In the genomic region with DNA sequence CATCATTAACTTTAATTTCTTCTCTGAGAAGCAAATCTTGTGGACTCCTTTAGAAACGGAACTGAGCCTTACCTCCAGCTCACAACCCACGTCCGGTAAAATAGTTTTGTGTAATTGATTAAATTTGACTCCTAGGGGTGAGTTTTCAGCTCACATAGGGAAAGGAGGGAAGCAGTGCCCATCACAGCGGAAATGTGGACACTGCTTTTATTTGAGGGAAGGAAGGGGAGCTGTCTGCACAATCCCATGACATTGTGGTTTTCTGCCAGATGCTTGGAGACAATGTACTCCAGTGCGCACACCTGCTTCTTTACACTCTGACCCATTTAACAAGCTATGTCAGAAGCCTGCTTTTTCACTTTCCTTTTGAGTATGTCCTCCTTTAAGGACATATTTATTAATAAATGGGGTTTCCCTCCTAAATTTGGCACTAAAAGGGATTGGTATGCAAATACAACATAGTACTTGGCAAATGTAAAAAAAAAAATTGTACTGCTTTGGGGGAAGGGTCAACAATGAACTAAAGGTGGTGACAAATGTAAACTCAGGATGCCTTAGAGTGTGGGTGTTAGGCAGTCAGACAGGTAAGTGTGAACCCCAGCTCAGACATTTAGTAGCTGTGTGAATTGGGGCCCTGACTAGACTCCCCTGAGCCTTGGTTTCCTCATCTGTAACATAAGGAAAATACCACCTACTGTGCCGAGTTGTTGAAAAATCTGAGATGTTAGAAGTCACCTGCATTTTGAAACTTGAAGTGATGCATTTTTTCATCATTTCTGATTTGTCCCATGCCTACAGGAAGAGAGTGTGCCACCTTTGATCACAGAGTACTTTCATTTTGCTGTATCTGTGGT, we compare ENCODE assay signal across 8 cellular contexts.
DNase-seq lines count a peak whose midpoint lies in the region; ATAC-seq and TF ChIP-seq lines count a peak whose summit lies in the region.

No MANE protein-coding gene starts in this region.

- no peak for TF ChIP-seq CTCF in DOHH2 (IDR thresholded peaks at IDR 0.05; ENCODE audit: low read depth, low read length, poor library complexity, severe bottlenecking)
- no peak for TF ChIP-seq CTCF in RWPE1 (conservative IDR thresholded peaks at IDR 0.05; ENCODE audit: low read depth)

- CTCF ChIA-PET in RWPE1 (lab: Yijun Ruan, JAX) = interaction anchor here (1.2 kb wide), 1 partner anchor 93 kb away, joined by 3 read pairs; no protein-coding TSS in a partner anchor

- H3K4me2 ChIP-seq in DOHH2 (ENCODE audit: low read length) = peak overlapping the region; percentile 43

- H3K36me3 ChIP-seq in DOHH2 (ENCODE audit: control insufficient read depth, low read length) (no peaks in the 10 kb centered on the region), skeletal muscle tissue (ENCODE audit: control insufficient read depth in 3 of 3, insufficient read depth in 3 of 3, low read length in 3 of 3) (no peaks in the 10 kb centered on the region)

- peak in 1 of 2 donors; percentile 35 for DNase-seq in activated naive CD4-positive, alpha-beta T cell treated with anti-CD3 and anti-CD28 coated beads, Interleukin-2, amount 50 U/mL, for 72 hours (ENCODE audit: low spot score in 2 of 2)
- no peak for DNase-seq in COLO829 (ENCODE audit: low spot score)
- DNase-seq in mucosa of gallbladder (ENCODE audit: low spot score) = no peak
- DNase-seq in RWPE1 (ENCODE audit: low spot score) = no peak

- H3K4me3 ChIP-seq in DOHH2 (ENCODE audit: low read length) (no peak overlapping the region), skeletal muscle tissue (ENCODE audit: low read length in 3 of 3) (no peak overlapping the region)

- H3K4me1 ChIP-seq in DOHH2 (ENCODE audit: control insufficient read depth, low read length) (peaks cover 30% of the 10 kb centered on the region), skeletal muscle tissue (ENCODE audit: control insufficient read depth in 3 of 3, insufficient read depth in 3 of 3, low read length in 3 of 3) (peaks cover 0 to 13% (median 0%) of the 10 kb centered on the region in 3 donors)

- H3K9me2 ChIP-seq in DOHH2 (replicated peaks; ENCODE audit: control insufficient read depth, low read length) = no peaks in the 10 kb centered on the region

- no peaks in the 10 kb centered on the region for H3K79me2 ChIP-seq in DOHH2 (ENCODE audit: control insufficient read depth, low read length)

- H3K27ac ChIP-seq in DOHH2 (ENCODE audit: low read depth, low read length) (no peak overlapping the region), skeletal muscle tissue (ENCODE audit: low read depth, low read length) (peak overlapping the region; percentile 23), RWPE1 (no peak overlapping the region)

- H3K27me3 ChIP-seq in DOHH2 (ENCODE audit: control insufficient read depth, low read length) = peaks cover 9% of the 10 kb centered on the region
- no peaks in the 10 kb centered on the region for H3K27me3 ChIP-seq in skeletal muscle tissue (ENCODE audit: control insufficient read depth in 3 of 3, insufficient read depth in 3 of 3, low read length in 3 of 3)

- ATAC-seq in GM19395 (IDR thresholded peaks at IDR 0.05; ENCODE audit: unreplicated experiment) = peak; percentile 83
- ATAC-seq in HG03354 (IDR thresholded peaks at IDR 0.05; ENCODE audit: poor library complexity, severe bottlenecking, unreplicated experiment) = peak; percentile 73
- ATAC-seq in activated naive CD4-positive, alpha-beta T cell treated with anti-CD3 and anti-CD28 coated beads, Interleukin-2, amount 50 U/mL, for 72 hours = peak; percentile 71 to 79

- peak overlapping the region; percentile 88 to 94 for H3K27ac Mint-ChIP-seq in activated naive CD4-positive, alpha-beta T cell treated with anti-CD3 and anti-CD28 coated beads, Interleukin-2, amount 50 U/mL, for 72 hours

- H3K9me3 ChIP-seq in DOHH2 (ENCODE audit: control insufficient read depth, insufficient read depth, low read length) (no peaks in the 10 kb centered on the region), skeletal muscle tissue (ENCODE audit: control insufficient read depth in 3 of 3, low read length in 3 of 3) (no peaks in the 10 kb centered on the region)

- POLR2A ChIA-PET in RWPE1 (lab: Yijun Ruan, JAX; ENCODE audit: low non-redundant PET) = no interaction called here

- no peaks in the 10 kb centered on the region for H3F3A ChIP-seq in DOHH2 (ENCODE audit: control insufficient read depth, insufficient read depth)

- H3K9me3 Mint-ChIP-seq in activated naive CD4-positive, alpha-beta T cell treated with anti-CD3 and anti-CD28 coated beads, Interleukin-2, amount 50 U/mL, for 72 hours = no peaks in the 10 kb centered on the region

- no peaks in the 10 kb centered on the region for H4K20me1 ChIP-seq in DOHH2 (ENCODE audit: control insufficient read depth, insufficient read depth, low read depth, low read length)

- H3K9ac ChIP-seq in skeletal muscle tissue (ENCODE audit: low read depth in 1 of 3, low read length in 3 of 3) = no peak overlapping the region

- H3K36me3 Mint-ChIP-seq in activated naive CD4-positive, alpha-beta T cell treated with anti-CD3 and anti-CD28 coated beads, Interleukin-2, amount 50 U/mL, for 72 hours = no peaks in the 10 kb centered on the region
